Comparison of ENCODE assay signal across 1 cellular context in the genomic region with DNA sequence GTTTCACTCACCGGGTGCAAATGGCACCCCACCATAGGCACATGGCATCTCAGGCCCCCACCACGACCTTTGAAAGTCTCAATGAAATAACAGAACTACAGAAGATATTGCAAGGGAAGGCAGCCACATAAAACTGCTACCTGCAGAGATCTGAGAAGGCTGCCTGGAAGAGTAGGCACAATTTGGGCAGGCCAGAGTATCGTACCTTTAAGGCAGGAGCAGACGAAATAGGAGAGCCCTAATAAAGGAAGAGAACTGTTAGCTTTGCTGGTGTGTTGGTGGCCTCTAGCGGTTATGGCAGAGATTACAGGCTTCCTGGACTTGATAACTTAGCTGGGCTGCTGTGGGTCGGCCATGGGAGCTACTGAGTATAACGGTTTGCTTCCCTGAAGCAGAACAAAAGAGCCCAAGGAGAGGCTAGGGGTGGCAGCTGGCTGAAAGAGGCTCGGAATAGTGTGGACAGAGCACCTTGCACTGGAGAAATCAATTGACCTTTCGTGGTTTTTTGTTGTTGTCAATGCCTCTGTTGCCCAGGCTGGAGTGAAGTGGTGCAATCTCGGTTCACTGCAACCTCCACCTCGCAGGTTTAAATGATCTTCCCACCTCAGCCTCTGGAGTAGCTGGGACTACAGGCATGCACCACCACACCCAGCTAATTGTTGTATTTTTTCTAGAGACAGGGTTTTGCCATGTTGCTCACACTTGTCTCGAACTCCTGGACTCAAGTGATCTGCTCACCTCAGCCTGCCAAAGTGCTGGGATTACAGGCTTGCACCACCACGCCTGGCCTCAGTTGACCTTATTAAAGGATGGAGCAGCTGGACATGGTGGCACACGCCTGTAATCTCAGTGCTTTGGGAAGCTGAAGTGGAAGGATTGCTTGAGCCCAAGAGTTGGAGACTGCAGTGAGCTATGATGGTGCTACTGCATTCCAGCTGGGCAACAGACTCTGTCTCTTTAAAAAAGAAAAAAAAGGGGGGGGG.
TF ChIP-seq lines count a peak whose summit lies in the region.

No MANE protein-coding gene starts in this region.

TF ChIP-seq in GM12878, 131 proteins besides CTCF, POLR2A, EP300 and RAD21:
- TF ChIP-seq BCL11A (IDR thresholded peaks at IDR 0.05; ENCODE audit: low read depth, low read length) (no peak), NFYA (IDR thresholded peaks at IDR 0.05; ENCODE audit: borderline replicate concordance, low read depth, low read length) (no peak), SIN3A (IDR thresholded peaks at IDR 0.05; ENCODE audit: low read depth, low read length) (no peak), NR2C2 (IDR thresholded peaks at IDR 0.05; ENCODE audit: borderline replicate concordance, control insufficient read depth, insufficient read length, low read depth) (no peak), POU2F2 (IDR thresholded peaks at IDR 0.05; ENCODE audit: borderline replicate concordance, low read depth, low read length) (peak; percentile 40; the same call in 1 of the 3 replicates), ZNF274 (IDR thresholded peaks at IDR 0.05; ENCODE audit: insufficient read depth, insufficient read length) (no peak), YY1 (IDR thresholded peaks at IDR 0.05; ENCODE audit: low read depth, low read length) (peak; percentile 83), CREM (IDR thresholded peaks at IDR 0.05; ENCODE audit: low read depth) (no peak), RBBP5 (conservative IDR thresholded peaks at IDR 0.05) (no peak), IRF5 (IDR thresholded peaks at IDR 0.05; ENCODE audit: borderline replicate concordance) (no peak), IKZF2 (IDR thresholded peaks at IDR 0.05) (no peak), WRNIP1 (IDR thresholded peaks at IDR 0.05; ENCODE audit: borderline replicate concordance, low read depth, low read length) (0 out of 2 replicates have a peak, but pooled peaks have one; percentile 29), SMARCA5 (IDR thresholded peaks at IDR 0.05) (peak; percentile 64; the same call in 1 of the 2 replicates), MTA2 (IDR thresholded peaks at IDR 0.05; ENCODE audit: low read depth) (no peak), CHD2 (IDR thresholded peaks at IDR 0.05; ENCODE audit: borderline replicate concordance, low read depth, low read length) (no peak), HCFC1 (IDR thresholded peaks at IDR 0.05; ENCODE audit: low read length) (0 out of 2 replicates have a peak, but pooled peaks have one; percentile 19), PML (IDR thresholded peaks at IDR 0.05; ENCODE audit: low read length) (no peak), MYB (IDR thresholded peaks at IDR 0.05; ENCODE audit: borderline replicate concordance, low read depth, low read length) (no peak), RELB (IDR thresholded peaks at IDR 0.05; ENCODE audit: low read depth) (no peak), TCF12 (IDR thresholded peaks at IDR 0.05; ENCODE audit: low read depth, low read length) (no peak), TCF7 (IDR thresholded peaks at IDR 0.05; ENCODE audit: borderline replicate concordance) (no peak), SMC3 (IDR thresholded peaks at IDR 0.05; ENCODE audit: borderline replicate concordance, low read length) (peak; percentile 70), LARP7 (IDR thresholded peaks at IDR 0.05) (no peak), RAD51 (IDR thresholded peaks at IDR 0.05) (no peak), SUZ12 (IDR thresholded peaks at IDR 0.05; ENCODE audit: unreplicated experiment) (no peak), CBFB (IDR thresholded peaks at IDR 0.05; ENCODE audit: low read depth) (no peak), SRF (IDR thresholded peaks at IDR 0.05; ENCODE audit: low read depth in 2 of 2, low read length in 2 of 2) (0 out of 4 replicates have a peak, but pooled peaks of 1 of the 2 experiments have one; percentile 44)
- TF ChIP-seq, protein P1, sequence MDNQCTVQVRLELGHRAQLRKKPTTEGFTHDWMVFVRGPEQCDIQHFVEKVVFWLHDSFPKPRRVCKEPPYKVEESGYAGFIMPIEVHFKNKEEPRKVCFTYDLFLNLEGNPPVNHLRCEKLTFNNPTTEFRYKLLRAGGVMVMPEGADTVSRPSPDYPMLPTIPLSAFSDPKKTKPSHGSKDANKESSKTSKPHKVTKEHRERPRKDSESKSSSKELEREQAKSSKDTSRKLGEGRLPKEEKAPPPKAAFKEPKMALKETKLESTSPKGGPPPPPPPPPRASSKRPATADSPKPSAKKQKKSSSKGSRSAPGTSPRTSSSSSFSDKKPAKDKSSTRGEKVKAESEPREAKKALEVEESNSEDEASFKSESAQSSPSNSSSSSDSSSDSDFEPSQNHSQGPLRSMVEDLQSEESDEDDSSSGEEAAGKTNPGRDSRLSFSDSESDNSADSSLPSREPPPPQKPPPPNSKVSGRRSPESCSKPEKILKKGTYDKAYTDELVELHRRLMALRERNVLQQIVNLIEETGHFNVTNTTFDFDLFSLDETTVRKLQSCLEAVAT (IDR thresholded peaks at IDR 0.05): peak; percentile 82
